ENCODE assay signal across 1 cellular context in the genomic region with DNA sequence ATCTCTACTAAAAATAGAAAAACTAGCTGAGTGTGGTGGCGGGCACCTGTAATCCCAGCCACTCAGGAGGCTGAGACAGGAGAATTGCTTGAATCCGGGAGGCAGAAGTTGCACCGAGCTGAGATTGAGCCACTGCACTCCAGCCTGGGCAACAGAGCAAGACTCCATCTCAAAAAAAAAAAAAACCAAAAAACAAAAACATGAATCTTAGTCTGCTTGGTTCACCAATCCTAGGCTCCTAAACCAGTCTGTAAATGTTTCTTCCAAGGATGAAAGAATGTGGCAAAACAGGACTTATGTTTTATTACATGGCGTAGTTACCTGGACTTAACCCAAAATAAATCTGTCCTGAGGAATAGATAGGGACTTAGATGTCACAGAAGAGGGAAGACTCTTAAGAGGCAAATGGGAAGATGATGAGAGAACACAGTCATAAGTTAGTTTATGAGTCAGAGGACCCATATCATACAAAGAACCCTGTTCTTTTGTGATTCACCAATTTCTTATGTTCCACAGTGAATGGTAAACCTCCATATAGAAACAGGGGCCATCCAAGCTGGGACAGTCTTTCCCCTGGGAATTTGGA.
TF ChIP-seq lines count a peak whose summit lies in the region.

No MANE protein-coding gene starts in this region.

TF ChIP-seq in IMR-90, 13 proteins besides CTCF, POLR2A, EP300 and RAD21:
- no peak for TF ChIP-seq CHD1 (IDR thresholded peaks at IDR 0.05; ENCODE audit: low read depth, low read length)
- no peak for TF ChIP-seq MXI1 (IDR thresholded peaks at IDR 0.05; ENCODE audit: borderline replicate concordance, low read depth, low read length)
- TF ChIP-seq BHLHE40 (IDR thresholded peaks at IDR 0.05; ENCODE audit: low read depth, low read length): no peak
- TF ChIP-seq RFX5 (IDR thresholded peaks at IDR 0.05; ENCODE audit: low read depth, low read length): no peak
- TF ChIP-seq CEBPB (IDR thresholded peaks at IDR 0.05; ENCODE audit: low read depth, low read length): no peak
- TF ChIP-seq MAFK (IDR thresholded peaks at IDR 0.05; ENCODE audit: low read depth, low read length): no peak
- 0 out of 2 replicates have a peak, but pooled peaks have one; percentile 29 for TF ChIP-seq FOS (IDR thresholded peaks at IDR 0.05; ENCODE audit: low read depth, low read length)
- TF ChIP-seq SMC3 (IDR thresholded peaks at IDR 0.05; ENCODE audit: low read depth, low read length): no peak
TF ChIP-seq in IMR-90: peak in this region for 1.
